8 cellular contexts compared by ENCODE assay signal in the genomic region with DNA sequence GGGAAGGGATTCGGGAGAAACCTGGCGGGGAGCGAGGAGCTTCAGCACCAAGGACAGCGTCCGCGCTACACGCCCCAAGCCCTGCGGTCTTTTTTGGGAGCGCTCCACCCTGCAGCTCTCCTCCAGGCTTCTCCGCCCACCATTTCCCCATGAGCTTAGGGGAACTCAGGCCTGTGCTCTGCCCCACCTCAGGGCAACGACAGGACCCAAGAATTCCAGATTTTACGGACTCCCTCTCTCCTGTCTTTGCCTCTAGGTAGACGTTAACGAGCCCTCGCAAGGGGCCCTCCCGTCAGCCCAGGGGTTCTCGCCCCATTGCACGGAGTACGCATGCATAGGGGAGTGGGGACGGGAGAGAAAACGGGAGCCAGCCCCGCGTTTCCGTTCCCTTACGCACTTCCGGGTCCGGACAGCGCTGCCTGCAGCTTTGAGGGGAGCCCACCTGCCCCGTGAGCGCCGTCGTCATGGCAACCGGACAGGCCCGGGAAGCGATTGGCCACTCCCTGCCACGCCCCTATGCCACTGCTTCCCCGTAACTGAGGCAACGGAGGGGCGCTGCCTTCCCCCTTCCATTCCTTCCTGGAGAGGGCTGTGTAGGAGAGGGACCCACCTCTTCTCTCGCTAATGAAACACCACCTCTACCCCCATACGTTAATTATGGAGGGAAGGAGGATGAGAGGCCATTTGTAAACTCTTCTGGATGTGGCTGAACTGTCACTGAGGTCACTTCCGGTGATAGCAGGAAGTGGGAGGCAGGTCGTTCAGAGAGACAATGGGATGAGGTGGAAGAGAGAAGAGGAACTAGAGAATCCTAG. TPM values are rescaled to one million over a fixed set of nuclear protein-coding genes. Genes with fewer than 3 reads are reported as not detected.
DNase-seq lines count a peak whose midpoint lies in the region; ATAC-seq, FAIRE-seq and TF ChIP-seq lines count a peak whose summit lies in the region.

No MANE protein-coding gene starts in this region.

- H3K4me3 Mint-ChIP-seq in nephron: peak overlapping the region; percentile 53 to 67 (median 58)

- no peaks in the 10 kb centered on the region for H3K36me3 Mint-ChIP-seq in nephron (ENCODE audit: low read depth)

- CTCF ChIA-PET in endothelial cell of umbilical vein (lab: Charles Lee): interaction anchor here (1.0 to 1.3 kb wide), 2 partner anchors 57 to 237 kb away, joined by 3 read pairs; no protein-coding TSS in a partner anchor

- H3K4me2 ChIP-seq in endothelial cell of umbilical vein (ENCODE audit: insufficient read depth, low read length): no peak overlapping the region

- TF ChIP-seq POLR2A in endothelial cell of umbilical vein (IDR thresholded peaks at IDR 0.05; ENCODE audit: low read depth, low read length) (no peak), lower leg skin (IDR thresholded peaks at IDR 0.05) (no peak)

- no peak overlapping the region for H3K9ac ChIP-seq in endothelial cell of umbilical vein (replicated peaks; ENCODE audit: extremely low read depth, insufficient read depth, low read length)

- 7 to 14% methylated on average over 40 to 43 of the region's 43 CpGs for WGBS in lower leg skin, 2 donors

- no peaks in the 10 kb centered on the region for H3K9me3 ChIP-seq in endothelial cell of umbilical vein (replicated peaks; ENCODE audit: control insufficient read depth, insufficient read depth, low read length)

- dilution Hi-C loops in endothelial cell of umbilical vein (cut with MboI; ENCODE audit: extremely low pct_ligation_motif_present, low sequenced_read_pairs): no loop called here

- H4K20me1 ChIP-seq in endothelial cell of umbilical vein (replicated peaks; ENCODE audit: control insufficient read depth, extremely low read depth, insufficient read depth, low read length): no peaks in the 10 kb centered on the region

- H2AFZ ChIP-seq in endothelial cell of umbilical vein (ENCODE audit: low read depth, low read length): no peak overlapping the region

- peak; percentile 21 for FAIRE-seq in endothelial cell of umbilical vein (lab: Jason Lieb, UNC)

- no peaks in the 10 kb centered on the region for H3K9me1 ChIP-seq in endothelial cell of umbilical vein (replicated peaks; ENCODE audit: control insufficient read depth, extremely low read depth, insufficient read depth, low read length)

- no peak for ATAC-seq in GM18909 (IDR thresholded peaks at IDR 0.05; ENCODE audit: poor library complexity, unreplicated experiment)

- H3K4me1 ChIP-seq in endothelial cell of umbilical vein (ENCODE audit: control insufficient read depth, extremely low read depth, insufficient read depth, low read length): peaks cover 28% of the 10 kb centered on the region

- intact Hi-C loops in endothelial cell of umbilical vein (cut with micrococcal nuclease) (no loop called here), lower leg skin (cut with DNase I; ENCODE audit: low total_unique reads) (no loop called here)

- peaks cover 0 to 18% of the 10 kb centered on the region in 2 experiments for H3K36me3 ChIP-seq in endothelial cell of umbilical vein (ENCODE audit: control insufficient read depth in 2 of 2, extremely low read depth in 1 of 2, insufficient read depth in 2 of 2, low read length in 2 of 2)

- H3K4me1 Mint-ChIP-seq in nephron: no peaks in the 10 kb centered on the region

- POLR2A ChIA-PET in endothelial cell of umbilical vein (lab: Charles Lee): no interaction called here

- no peak overlapping the region for H3K27ac Mint-ChIP-seq in nephron

- BruUV-seq in endothelial cell of umbilical vein (replicated peaks; lab: Mats Ljungman, UMichigan): no TSS peak

- H3K27me3 ChIP-seq in endothelial cell of umbilical vein (ENCODE audit: control insufficient read depth in 2 of 2, insufficient read depth in 2 of 2, low read length in 2 of 2): no peaks in the 10 kb centered on the region

- DNase-seq in CMK (ENCODE audit: low read depth): peak; percentile 31
- peak; percentile 35 for DNase-seq in Jurkat, Clone E6-1 (ENCODE audit: low read depth, low spot score)
- peak; percentile 64 for DNase-seq in activated CD4-positive, CD25-positive, alpha-beta regulatory T cell treated with anti-CD3 and anti-CD28 coated beads, Interleukin-2, amount 50 U/mL, for 72 hours
- DNase-seq in endothelial cell of umbilical vein (ENCODE audit: low read depth, low spot score): no peak
- no peak for DNase-seq in lower leg skin (ENCODE audit: low spot score in 2 of 2)
- DNase-seq in putamen (ENCODE audit: low spot score): no peak

- H3K79me2 ChIP-seq in endothelial cell of umbilical vein (ENCODE audit: control insufficient read depth, insufficient read depth, low read length): no peaks in the 10 kb centered on the region

- H3K9me3 Mint-ChIP-seq in nephron: no peaks in the 10 kb centered on the region

- H3K27ac ChIP-seq in endothelial cell of umbilical vein (ENCODE audit: insufficient read depth, low read depth, low read length): no peak overlapping the region

- H3K27me3 Mint-ChIP-seq in nephron (ENCODE audit: low read depth): peaks cover 29% of the 10 kb centered on the region

- TF ChIP-seq CTCF in endothelial cell of umbilical vein (IDR thresholded peaks at IDR 0.05; ENCODE audit: extremely low read depth in 1 of 2, insufficient read depth in 1 of 2, low read depth in 1 of 2, low read length in 2 of 2) (no peak), nephron (IDR thresholded peaks at IDR 0.05; ENCODE audit: unreplicated experiment in 3 of 3) (no peak), lower leg skin (IDR thresholded peaks at IDR 0.05) (no peak)

- no peak overlapping the region for H3K4me3 ChIP-seq in Jurkat, Clone E6-1 (ENCODE audit: low read length)
- H3K4me3 ChIP-seq in endothelial cell of umbilical vein (replicated peaks in 1 of 3; ENCODE audit: insufficient read depth in 1 of 3, low read depth in 1 of 3, low read length in 3 of 3): no peak overlapping the region
- no peak overlapping the region for H3K4me3 ChIP-seq in lower leg skin (ENCODE audit: low read depth, poor library complexity, severe bottlenecking)

TF ChIP-seq in endothelial cell of umbilical vein, 7 proteins besides CTCF, POLR2A, EP300 and RAD21:
- TF ChIP-seq FOS (IDR thresholded peaks at IDR 0.05; ENCODE audit: borderline replicate concordance, insufficient read depth, low read length) (no peak), POLR2AphosphoS5 (IDR thresholded peaks at IDR 0.05; ENCODE audit: insufficient read depth, low read depth, low read length) (no peak), MYC (IDR thresholded peaks at IDR 0.05; ENCODE audit: low read depth, low read length) (no peak)
- TF ChIP-seq, protein P1, sequence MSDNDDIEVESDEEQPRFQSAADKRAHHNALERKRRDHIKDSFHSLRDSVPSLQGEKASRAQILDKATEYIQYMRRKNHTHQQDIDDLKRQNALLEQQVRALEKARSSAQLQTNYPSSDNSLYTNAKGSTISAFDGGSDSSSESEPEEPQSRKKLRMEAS (IDR thresholded peaks at IDR 0.05; ENCODE audit: insufficient read depth, insufficient read length): no peak
TF ChIP-seq in endothelial cell of umbilical vein: peak in this region for 0.

RNA-seq across cellular contexts. Expression of gene NOVA2, which starts 20.8 kb away (rescaled TPM):
- polyA plus RNA-seq in Jurkat, Clone E6-1 (2012; ENCODE audit: insufficient read depth, insufficient read length): not detected
- total RNA-seq in endothelial cell of umbilical vein (34.2 and 35.2 TPM in 2 replicates), lower leg skin (under 1 TPM; 0.25 to 0.91 (median 0.66) TPM)
- 4.2 and 5.6 TPM in 2 replicates for polyA plus RNA-seq in endothelial cell of umbilical vein
- 6.6 and 7.5 TPM in 2 replicates for polyA plus RNA-seq in endothelial cell of umbilical vein (2011; cell fraction: cytosol; rRNA removed)
- polyA plus RNA-seq in endothelial cell of umbilical vein (2011; cell fraction: nucleus; rRNA removed): 9.8 and 12.1 TPM in 2 replicates
- 8.7 and 10.4 TPM in 2 replicates for polyA plus RNA-seq in endothelial cell of umbilical vein (2012)
- polyA minus RNA-seq in endothelial cell of umbilical vein: 13.0 and 16.1 TPM in 2 replicates
- polyA minus RNA-seq in endothelial cell of umbilical vein (2011; cell fraction: cytosol; rRNA and poly(A)+ RNA removed): not detected
- polyA minus RNA-seq in endothelial cell of umbilical vein (2011; cell fraction: nucleus; rRNA and poly(A)+ RNA removed): 8.9 and 9.0 TPM in 2 replicates

RNA-seq across cellular contexts. Expression of gene NANOS2, which starts 38.3 kb away (rescaled TPM):
- not detected for polyA plus RNA-seq in Jurkat, Clone E6-1 (2012; ENCODE audit: insufficient read depth, insufficient read length)
- not detected in 2 replicates for total RNA-seq in endothelial cell of umbilical vein
- not detected in 2 replicates for polyA plus RNA-seq in endothelial cell of umbilical vein
- polyA plus RNA-seq in endothelial cell of umbilical vein (2011; cell fraction: cytosol; rRNA removed): not detected in 2 replicates
- polyA plus RNA-seq in endothelial cell of umbilical vein (2011; cell fraction: nucleus; rRNA removed): not detected in 2 replicates
- not detected in 2 replicates for polyA plus RNA-seq in endothelial cell of umbilical vein (2012)
- polyA minus RNA-seq in endothelial cell of umbilical vein: not detected in 2 replicates
- not detected for polyA minus RNA-seq in endothelial cell of umbilical vein (2011; cell fraction: cytosol; rRNA and poly(A)+ RNA removed)
- polyA minus RNA-seq in endothelial cell of umbilical vein (2011; cell fraction: nucleus; rRNA and poly(A)+ RNA removed): not detected in 2 replicates
- not detected for total RNA-seq in lower leg skin

RNA-seq across cellular contexts. Expression of gene CCDC61, which starts 42.4 kb away (rescaled TPM):
- polyA plus RNA-seq in Jurkat, Clone E6-1 (2012; ENCODE audit: insufficient read depth, insufficient read length): 27.8 TPM
- total RNA-seq in endothelial cell of umbilical vein (14.8 and 20.1 TPM in 2 replicates), lower leg skin (10 to 100 TPM in 2 of 4 donors, 1 to 10 TPM in 2; 7.2 to 14.4 (median 10.4) TPM)
- 9.6 and 10.3 TPM in 2 replicates for polyA plus RNA-seq in endothelial cell of umbilical vein
- 6.7 and 8.7 TPM in 2 replicates for polyA plus RNA-seq in endothelial cell of umbilical vein (2011; cell fraction: cytosol; rRNA removed)
- 19.2 and 22.3 TPM in 2 replicates for polyA plus RNA-seq in endothelial cell of umbilical vein (2011; cell fraction: nucleus; rRNA removed)
- 6.3 and 12.3 TPM in 2 replicates for polyA plus RNA-seq in endothelial cell of umbilical vein (2012)
- 6.4 and 11.9 TPM in 2 replicates for polyA minus RNA-seq in endothelial cell of umbilical vein
- 0.92 TPM for polyA minus RNA-seq in endothelial cell of umbilical vein (2011; cell fraction: cytosol; rRNA and poly(A)+ RNA removed)
- 7.0 and 18.4 TPM in 2 replicates for polyA minus RNA-seq in endothelial cell of umbilical vein (2011; cell fraction: nucleus; rRNA and poly(A)+ RNA removed)

RNA-seq across cellular contexts. Expression of gene MYPOP, which starts 50.5 kb away (rescaled TPM):
- polyA plus RNA-seq in Jurkat, Clone E6-1 (2012; ENCODE audit: insufficient read depth, insufficient read length): 18.3 TPM
- total RNA-seq in endothelial cell of umbilical vein (9.0 and 9.6 TPM in 2 replicates), lower leg skin (1 to 10 TPM; 2.0 to 8.0 (median 7.2) TPM)
- 3.9 TPM in 2 replicates for polyA plus RNA-seq in endothelial cell of umbilical vein
- 2.0 and 2.8 TPM in 2 replicates for polyA plus RNA-seq in endothelial cell of umbilical vein (2011; cell fraction: cytosol; rRNA removed)
- 2.8 and 3.5 TPM in 2 replicates for polyA plus RNA-seq in endothelial cell of umbilical vein (2011; cell fraction: nucleus; rRNA removed)
- 6.0 and 7.5 TPM in 2 replicates for polyA plus RNA-seq in endothelial cell of umbilical vein (2012)
- 1.1 and 1.2 TPM in 2 replicates for polyA minus RNA-seq in endothelial cell of umbilical vein
- 2.0 TPM for polyA minus RNA-seq in endothelial cell of umbilical vein (2011; cell fraction: cytosol; rRNA and poly(A)+ RNA removed)
- 0.72 and 1.3 TPM in 2 replicates for polyA minus RNA-seq in endothelial cell of umbilical vein (2011; cell fraction: nucleus; rRNA and poly(A)+ RNA removed)

Comparison
In these comparisons a context has a peak if more than half of its experiments do, and no peak if none do; other contexts are left out.
1. DNase-seq: peak in CMK (single experiment), Jurkat, Clone E6-1 (single experiment) and activated CD4-positive, CD25-positive, alpha-beta regulatory T cell treated with anti-CD3 and anti-CD28 coated beads, Interleukin-2, amount 50 U/mL, for 72 hours (single experiment); none in endothelial cell of umbilical vein (single experiment), lower leg skin (0 of 2) and putamen (single experiment).
2. RNA of gene NOVA2, which starts 20.8 kb away (total RNA-seq): 34.2 to 35.2 TPM in endothelial cell of umbilical vein; 0.25 to 0.91 TPM in lower leg skin; every median in the first group is over 10 times any median in the second.